In the genomic region with DNA sequence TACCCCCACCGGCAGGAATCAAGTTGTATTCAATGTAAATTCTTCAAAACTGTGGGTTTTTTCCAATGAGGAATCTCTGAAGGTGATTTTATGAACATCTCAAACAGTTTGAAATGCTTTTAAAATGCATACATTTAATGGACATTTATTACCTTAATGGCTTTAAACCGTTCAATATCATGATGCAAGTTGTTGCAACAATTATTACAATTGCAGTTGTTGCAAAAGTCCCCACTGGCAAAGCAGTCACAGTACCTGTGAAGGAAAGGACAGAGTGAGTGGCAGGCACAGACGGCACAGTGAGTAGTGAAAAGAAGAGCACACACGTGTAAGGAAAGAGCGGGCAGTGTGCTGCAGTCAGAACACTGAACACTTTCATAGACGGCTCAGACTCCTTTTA, we compare ENCODE assay signal across 32 cellular contexts. TPM values are rescaled to one million over a fixed set of nuclear protein-coding genes. Genes with fewer than 3 reads are reported as not detected.
"Had no signal": no experiment of that assay in that cellular context is flagged by ENCODE, and none has a peak within 500 bp of the region (broad histone marks: within the 10 kb centered on the region; RNA-seq: fewer than 3 reads in every experiment).

No MANE protein-coding gene starts in this region.

- H2AFZ ChIP-seq: parathyroid adenoma had no signal

- H3K27ac ChIP-seq: ovary, parathyroid adenoma, psoas muscle, right lobe of liver, sigmoid colon, stomach, thoracic aorta, thyroid gland, tibial nerve, upper lobe of left lung, vagina had no signal

- H3K4me1 ChIP-seq: parathyroid adenoma, psoas muscle, right lobe of liver, sigmoid colon, thyroid gland, vagina had no signal

- H3K9me3 ChIP-seq: ovary, psoas muscle, right lobe of liver, sigmoid colon, thyroid gland, vagina had no signal

- H3K27me3 ChIP-seq: ovary, right lobe of liver, thyroid gland, upper lobe of left lung, vagina had no signal

- H3K9ac ChIP-seq: parathyroid adenoma had no signal

- H3K36me3 Mint-ChIP-seq: natural killer cell treated with Interleukin-12 subunit alpha and Interleukin-12 subunit beta and Interleukin-15 and Interleukin-18, amount 100 ng/mL, for 72 hours; stimulated activated effector memory CD8-positive, alpha-beta T cell treated with anti-CD3 and anti-CD28 coated beads, Interleukin-12 subunit alpha, Interleukin-12 subunit beta, amount 100 ng/mL, for 72 hours had no signal

- H3K9me3 Mint-ChIP-seq: natural killer cell treated with Interleukin-12 subunit alpha and Interleukin-12 subunit beta and Interleukin-15 and Interleukin-18, amount 100 ng/mL, for 72 hours had no signal

- H3K27me3 Mint-ChIP-seq: progenitor cell of endocrine pancreas; stimulated activated naive CD8-positive, alpha-beta T cell treated with anti-CD3 and anti-CD28 coated beads, Interleukin-15, Interleukin-2, amounts not matched to agents 100 ng/mL and 50 ng/mL, for 24 hours had no signal

- H3K4me3 ChIP-seq: ovary, psoas muscle, right lobe of liver, sigmoid colon, stomach, thoracic aorta, thyroid gland, tibial nerve, upper lobe of left lung, vagina had no signal

- H3K36me3 ChIP-seq: ovary, right lobe of liver, sigmoid colon, stomach, thoracic aorta, thyroid gland, tibial nerve, upper lobe of left lung, vagina had no signal

- H3K79me2 ChIP-seq: parathyroid adenoma had no signal

- ATAC-seq: naive thymus-derived CD8-positive, alpha-beta T cell; natural killer cell treated with Interleukin-12 subunit alpha and Interleukin-12 subunit beta and Interleukin-15 and Interleukin-18, amount 100 ng/mL, for 72 hours; psoas muscle; right cardiac atrium; right lobe of liver; stimulated activated effector memory CD8-positive, alpha-beta T cell treated with anti-CD3 and anti-CD28 coated beads, Interleukin-12 subunit alpha, Interleukin-12 subunit beta, amount 100 ng/mL, for 72 hours; stimulated activated naive B cell treated with anti-CD40 and anti-IgM and Interleukin-4, amounts not matched to agents 10 μg/mL and 1 μg/mL and 100 μg/mL, for 72 hours had no signal

- DNase-seq: naive thymus-derived CD8-positive, alpha-beta T cell; occipital lobe; ovary; posterior cingulate gyrus; psoas muscle; right cardiac atrium; right lobe of liver; sigmoid colon; small intestine; stimulated activated CD4-positive, alpha-beta T cell treated with anti-CD3 and anti-CD28 coated beads, Interleukin-15, amount 100 ng/mL, for 24 hours; stimulated activated CD4-positive, alpha-beta T cell treated with anti-CD3 and anti-CD28 coated beads, Interleukin-2, amount 100 ng/mL, for 24 hours; stimulated activated CD4-positive, alpha-beta T cell treated with anti-CD3 and anti-CD28 coated beads, Interleukin-2, amount 100 ng/mL, for 48 hours; stimulated activated CD4-positive, alpha-beta T cell treated with anti-CD3 and anti-CD28 coated beads, Interleukin-4, amount 100 ng/mL, for 24 hours; stimulated activated naive B cell treated with anti-CD40 and anti-IgM and Interleukin-4, amounts not matched to agents 10 μg/mL and 1 μg/mL and 100 μg/mL, for 72 hours; stimulated activated naive CD4-positive, alpha-beta T cell treated with Interleukin-2 at 50 U/mL for 16 hours; stomach; thyroid gland; trophoblast cell; upper lobe of left lung had no signal

- H3K4me1 Mint-ChIP-seq: naive thymus-derived CD8-positive, alpha-beta T cell; stimulated activated effector memory CD8-positive, alpha-beta T cell treated with anti-CD3 and anti-CD28 coated beads, Interleukin-12 subunit alpha, Interleukin-12 subunit beta, amount 100 ng/mL, for 72 hours; stimulated activated naive B cell treated with anti-CD40 and anti-IgM and Interleukin-4, amounts not matched to agents 10 μg/mL and 1 μg/mL and 100 μg/mL, for 72 hours had no signal

- H3K4me3 Mint-ChIP-seq: naive thymus-derived CD8-positive, alpha-beta T cell; natural killer cell treated with Interleukin-12 subunit alpha and Interleukin-12 subunit beta and Interleukin-15 and Interleukin-18, amount 100 ng/mL, for 72 hours; stimulated activated effector memory CD8-positive, alpha-beta T cell treated with anti-CD3 and anti-CD28 coated beads, Interleukin-12 subunit alpha, Interleukin-12 subunit beta, amount 100 ng/mL, for 72 hours; stimulated activated naive B cell treated with anti-CD40 and anti-IgM and Interleukin-4, amounts not matched to agents 10 μg/mL and 1 μg/mL and 100 μg/mL, for 72 hours; stimulated activated naive CD8-positive, alpha-beta T cell treated with anti-CD3 and anti-CD28 coated beads, Interleukin-15, Interleukin-2, amounts not matched to agents 100 ng/mL and 50 ng/mL, for 24 hours had no signal

- H3K27ac Mint-ChIP-seq: naive thymus-derived CD8-positive, alpha-beta T cell; natural killer cell treated with Interleukin-12 subunit alpha and Interleukin-12 subunit beta and Interleukin-15 and Interleukin-18, amount 100 ng/mL, for 72 hours; progenitor cell of endocrine pancreas; stimulated activated effector memory CD8-positive, alpha-beta T cell treated with anti-CD3 and anti-CD28 coated beads, Interleukin-12 subunit alpha, Interleukin-12 subunit beta, amount 100 ng/mL, for 72 hours; stimulated activated naive B cell treated with anti-CD40 and anti-IgM and Interleukin-4, amounts not matched to agents 10 μg/mL and 1 μg/mL and 100 μg/mL, for 72 hours; stimulated activated naive CD8-positive, alpha-beta T cell treated with anti-CD3 and anti-CD28 coated beads, Interleukin-15, Interleukin-2, amounts not matched to agents 100 ng/mL and 50 ng/mL, for 24 hours had no signal

- FAIRE-seq: small intestine, urothelium cell line had no signal

RNA-seq across cellular contexts. Expression of a gene that starts 31.3 kb away (rescaled TPM):
- total RNA-seq: naive thymus-derived CD8-positive, alpha-beta T cell; occipital lobe; osteoblast; renal cortical epithelial cell; right cardiac atrium; thoracic aorta had no signal
- polyA plus RNA-seq: naive thymus-derived CD8-positive, alpha-beta T cell had no signal

RNA-seq across cellular contexts. Expression of a gene that starts 35.6 kb away (rescaled TPM):
- total RNA-seq: osteoblast, sigmoid colon, skeletal muscle tissue had no signal
- polyA plus RNA-seq: neural cell had no signal
